Comparison of ENCODE assay signal across 8 cellular contexts in the genomic region with DNA sequence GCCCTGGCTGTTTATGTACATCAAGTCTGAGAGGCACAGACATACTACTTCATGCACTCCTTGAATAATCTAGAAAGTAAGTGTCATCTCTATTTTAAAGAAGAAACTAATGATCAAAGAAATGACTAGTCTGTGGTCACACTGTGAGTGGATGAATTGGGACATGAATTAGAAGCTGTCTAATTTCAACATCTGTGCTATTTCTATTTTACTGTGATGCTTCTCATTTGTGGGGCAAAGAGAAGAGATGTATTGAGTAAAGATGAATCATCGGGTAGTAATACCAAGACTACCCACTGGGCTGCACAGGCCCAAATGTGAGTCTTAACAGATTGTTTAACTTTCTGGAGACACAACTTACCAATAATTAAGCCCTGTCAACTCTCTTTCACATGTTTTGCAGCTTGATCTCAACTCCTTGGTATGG. TPM values are rescaled to one million over a fixed set of nuclear protein-coding genes. Genes with fewer than 3 reads are reported as not detected.
DNase-seq lines count a peak whose midpoint lies in the region; TF ChIP-seq lines count a peak whose summit lies in the region.

No MANE protein-coding gene starts in this region.

- H3K4me3 ChIP-seq in MG63 (no peak overlapping the region), epithelial cell of proximal tubule (ENCODE audit: low read depth, low read length) (no peak overlapping the region)

- no peaks in the 10 kb centered on the region for H3K9me3 ChIP-seq in MG63

- peak; percentile 1 to 2 for DNase-seq in activated CD4-positive, alpha-beta T cell treated with anti-CD3 and anti-CD28 coated beads for 24 hours (ENCODE audit: low read depth in 2 of 2)
- DNase-seq in activated CD4-positive, alpha-beta T cell treated with anti-CD3 and anti-CD28 coated beads for 1 hour, result no peak
- DNase-seq in HCEC 1CT (peak; percentile 83), MG63 (peak; percentile 11), epithelial cell of proximal tubule (ENCODE audit: low read depth) (no peak), NCI-H1048 (lab: John Stamatoyannopoulos, UW) (no peak), islet precursor cell (no peak), NCI-H2227 (lab: John Stamatoyannopoulos, UW; ENCODE audit: unreplicated experiment) (no peak)

- no peaks in the 10 kb centered on the region for H3K27me3 ChIP-seq in MG63

- peak; percentile 51 for TF ChIP-seq CTCF in epithelial cell of proximal tubule (conservative IDR thresholded peaks at IDR 0.05; ENCODE audit: low read depth, low read length)

- peaks cover 20% of the 10 kb centered on the region for H3K36me3 ChIP-seq in MG63

RNA-seq across cellular contexts. Expression of gene MTIF2, which starts 42.4 kb away (rescaled TPM):
- 40.6 and 93.7 TPM in 2 replicates for total RNA-seq in MG63 (2014; rRNA removed; shearing (Covaris generic); ENCODE audit: low replicate concordance)
- 22.7 and 27.8 TPM in 2 replicates for total RNA-seq in epithelial cell of proximal tubule

Comparison
In these comparisons a context has a peak if more than half of its experiments do, and no peak if none do; other contexts are left out.
1. DNase-seq: peak in activated CD4-positive, alpha-beta T cell treated with anti-CD3 and anti-CD28 coated beads for 24 hours (2 of 2), HCEC 1CT (single experiment) and MG63 (single experiment); none in activated CD4-positive, alpha-beta T cell treated with anti-CD3 and anti-CD28 coated beads for 1 hour (single experiment), epithelial cell of proximal tubule (single experiment), NCI-H1048 (single experiment), islet precursor cell (single experiment) and NCI-H2227 (single experiment).